ENCODE assay signal across 11 cellular contexts in the genomic region with DNA sequence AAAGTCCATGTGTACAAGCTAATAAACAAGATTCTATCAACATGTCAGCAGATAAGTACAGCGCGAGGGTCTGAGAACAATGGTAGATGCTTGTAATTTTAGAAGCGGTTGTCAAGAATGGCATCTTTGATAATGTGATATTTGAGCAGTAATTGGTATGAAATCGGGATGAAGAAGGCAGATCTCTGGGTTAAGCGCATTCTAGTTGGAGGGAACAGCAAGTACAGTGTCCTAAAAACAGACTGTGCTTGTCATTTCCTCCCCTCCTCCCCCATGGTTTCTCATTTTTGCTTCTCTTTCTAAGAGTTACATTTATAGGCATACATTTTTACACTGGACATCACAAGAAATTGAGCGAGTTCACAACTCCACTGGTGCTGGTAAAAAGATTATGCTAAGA. TPM values are rescaled to one million over a fixed set of nuclear protein-coding genes. Genes with fewer than 3 reads are reported as not detected.
DNase-seq lines count a peak whose midpoint lies in the region; ATAC-seq and TF ChIP-seq lines count a peak whose summit lies in the region.
"Had no signal": no experiment of that assay in that cellular context is flagged by ENCODE, and none has a peak within 500 bp of the region (broad histone marks: within the 10 kb centered on the region; RNA-seq: fewer than 3 reads in every experiment).

No MANE protein-coding gene starts in this region.

- TF ChIP-seq CTCF in HL-60 (IDR thresholded peaks at IDR 0.05; ENCODE audit: insufficient read depth, low read length) (no peak), right atrium auricular region (IDR thresholded peaks at IDR 0.05) (no peak), mesothelial cell of epicardium (IDR thresholded peaks at IDR 0.05; ENCODE audit: unreplicated experiment) (no peak)

- no peak for DNase-seq in HL-60 (ENCODE audit: low read depth in 1 of 2, low spot score in 1 of 2)
- DNase-seq in activated T-cell treated with anti-CD3 and anti-CD28 coated beads, Interleukin-2, amount 50 U/mL, for 72 hours: no peak
- no peak for DNase-seq in right atrium auricular region (ENCODE audit: low spot score)
- no peak for DNase-seq in mesothelial cell of epicardium (ENCODE audit: low spot score in 2 of 2, unreplicated experiment in 2 of 2)
- DNase-seq: activated CD8-positive, alpha-beta memory T cell treated with anti-CD3 and anti-CD28 coated beads, Interleukin-2, amount 50 U/mL, for 48 hours; cortex of kidney had no signal

- H3K9me3 Mint-ChIP-seq in activated T-cell treated with anti-CD3 and anti-CD28 coated beads, Interleukin-2, amount 50 U/mL, for 72 hours: no peaks in the 10 kb centered on the region
- H3K9me3 Mint-ChIP-seq in stimulated activated memory B cell treated with anti-CD40 and anti-IgM and Interleukin-4, amounts not matched to agents 10 μg/mL and 1 μg/mL and 100 μg/mL, for 72 hours: no peaks in the 10 kb centered on the region
- no peaks in the 10 kb centered on the region for H3K9me3 Mint-ChIP-seq in mesothelial cell of epicardium
- H3K9me3 Mint-ChIP-seq: neural crest cell had no signal

- no peaks in the 10 kb centered on the region for H3K27me3 Mint-ChIP-seq in activated T-cell treated with anti-CD3 and anti-CD28 coated beads, Interleukin-2, amount 50 U/mL, for 72 hours (ENCODE audit: low read depth)
- H3K27me3 Mint-ChIP-seq in stimulated activated memory B cell treated with anti-CD40 and anti-IgM and Interleukin-4, amounts not matched to agents 10 μg/mL and 1 μg/mL and 100 μg/mL, for 72 hours: no peaks in the 10 kb centered on the region
- no peaks in the 10 kb centered on the region for H3K27me3 Mint-ChIP-seq in mesothelial cell of epicardium (ENCODE audit: low read depth)

- H3K4me1 Mint-ChIP-seq in activated T-cell treated with anti-CD3 and anti-CD28 coated beads, Interleukin-2, amount 50 U/mL, for 72 hours (ENCODE audit: low read depth): peaks cover 96% of the 10 kb centered on the region
- peaks cover 85% of the 10 kb centered on the region for H3K4me1 Mint-ChIP-seq in stimulated activated memory B cell treated with anti-CD40 and anti-IgM and Interleukin-4, amounts not matched to agents 10 μg/mL and 1 μg/mL and 100 μg/mL, for 72 hours
- peaks cover 20% of the 10 kb centered on the region for H3K4me1 Mint-ChIP-seq in mesothelial cell of epicardium

- H3K27me3 ChIP-seq in HL-60 (ENCODE audit: insufficient read depth, poor library complexity, severe bottlenecking) (no peaks in the 10 kb centered on the region), right atrium auricular region (no peaks in the 10 kb centered on the region)

- H3K36me3 ChIP-seq in right atrium auricular region: peaks cover 3% of the 10 kb centered on the region

- peaks cover 4 to 5% of the 10 kb centered on the region in 2 donors for H3K36me3 Mint-ChIP-seq in activated T-cell treated with anti-CD3 and anti-CD28 coated beads, Interleukin-2, amount 50 U/mL, for 72 hours (ENCODE audit: insufficient read depth in 2 of 2)
- peaks cover 32% of the 10 kb centered on the region for H3K36me3 Mint-ChIP-seq in stimulated activated memory B cell treated with anti-CD40 and anti-IgM and Interleukin-4, amounts not matched to agents 10 μg/mL and 1 μg/mL and 100 μg/mL, for 72 hours
- H3K36me3 Mint-ChIP-seq in mesothelial cell of epicardium: peaks cover 4% of the 10 kb centered on the region

- peak overlapping the region; percentile 77 for H3K27ac ChIP-seq in HL-60 (replicated peaks)
- peak overlapping the region; percentile 64 to 75 for H3K27ac ChIP-seq in right atrium auricular region

- ATAC-seq in activated T-cell treated with anti-CD3 and anti-CD28 coated beads, Interleukin-2, amount 50 U/mL, for 72 hours (replicated peaks in 1 of 2): no peak
- no peak for ATAC-seq in stimulated activated memory B cell treated with anti-CD40 and anti-IgM and Interleukin-4, amounts not matched to agents 10 μg/mL and 1 μg/mL and 100 μg/mL, for 72 hours
- no peak for ATAC-seq in GM21367 (IDR thresholded peaks at IDR 0.05; ENCODE audit: unreplicated experiment)
- no peak for ATAC-seq in HG02852 (IDR thresholded peaks at IDR 0.05; ENCODE audit: unreplicated experiment)
- no peak for ATAC-seq in HG03342 (IDR thresholded peaks at IDR 0.05; ENCODE audit: unreplicated experiment)

- H3K9me3 ChIP-seq in right atrium auricular region: no peaks in the 10 kb centered on the region

- peak overlapping the region; percentile 96 for H3K27ac Mint-ChIP-seq in activated T-cell treated with anti-CD3 and anti-CD28 coated beads, Interleukin-2, amount 50 U/mL, for 72 hours
- peak overlapping the region; percentile 90 for H3K27ac Mint-ChIP-seq in stimulated activated memory B cell treated with anti-CD40 and anti-IgM and Interleukin-4, amounts not matched to agents 10 μg/mL and 1 μg/mL and 100 μg/mL, for 72 hours
- H3K27ac Mint-ChIP-seq in mesothelial cell of epicardium: no peak overlapping the region

- H3K4me1 ChIP-seq in right atrium auricular region: peaks cover 0 to 100% of the 10 kb centered on the region in 2 donors

- H3K4me3 Mint-ChIP-seq in activated T-cell treated with anti-CD3 and anti-CD28 coated beads, Interleukin-2, amount 50 U/mL, for 72 hours: peak overlapping the region; percentile 82 to 85
- H3K4me3 Mint-ChIP-seq in stimulated activated memory B cell treated with anti-CD40 and anti-IgM and Interleukin-4, amounts not matched to agents 10 μg/mL and 1 μg/mL and 100 μg/mL, for 72 hours: peak overlapping the region; percentile 10
- H3K4me3 Mint-ChIP-seq in mesothelial cell of epicardium: no peak overlapping the region
- H3K4me3 Mint-ChIP-seq: neural crest cell had no signal

- no peak overlapping the region for H3K4me3 ChIP-seq in HL-60 (replicated peaks; ENCODE audit: insufficient read depth, low read length)
- H3K4me3 ChIP-seq in right atrium auricular region: no peak overlapping the region

RNA-seq across cellular contexts. Expression of a gene that starts 23.3 kb away (rescaled TPM):
- 10 to 100 TPM; 37.7 to 45.9 TPM for total RNA-seq in activated T-cell treated with anti-CD3 and anti-CD28 coated beads, Interleukin-2, amount 50 U/mL, for 72 hours
- total RNA-seq in right atrium auricular region: 100 to 1,000 TPM; 205 to 210 TPM
- 14.6 to 15.8 TPM (median 15.6 TPM) in 3 replicates for total RNA-seq in mesothelial cell of epicardium

Comparison
In these comparisons a context has a peak if more than half of its experiments do, and no peak if none do; other contexts are left out.
1. RNA of a gene that starts 23.3 kb away (total RNA-seq): 205 to 210 TPM in right atrium auricular region; 37.7 to 45.9 TPM in activated T-cell treated with anti-CD3 and anti-CD28 coated beads, Interleukin-2, amount 50 U/mL, for 72 hours and 14.6 to 15.8 TPM in mesothelial cell of epicardium; every median in the first group is over 4 times any median in the second.